ENCODE assay signal across 15 cellular contexts in genomic region chr6:134003542-134003951, GRCh38.
DNase-seq lines count a peak whose midpoint lies in the region; ATAC-seq and TF ChIP-seq lines count a peak whose summit lies in the region.
"Had no signal": no experiment of that assay in that cellular context is flagged by ENCODE, and none has a peak within 500 bp of the region (broad histone marks: within the 10 kb centered on the region; RNA-seq: fewer than 3 reads in every experiment).

No MANE protein-coding gene starts in this region.

- ATAC-seq in HG02763 (IDR thresholded peaks at IDR 0.05; ENCODE audit: unreplicated experiment), result no peak
- ATAC-seq: CD8-positive, alpha-beta T cell; heart right ventricle; left colon; naive thymus-derived CD4-positive, alpha-beta T cell had no signal

- peak; percentile 82 for DNase-seq in NCI-H1092 (lab: John Stamatoyannopoulos, UW)
- DNase-seq in NCI-H2227 treated with DMSO at 0.1 percent for 48 hours (lab: John Stamatoyannopoulos, UW), result peak; percentile 19
- DNase-seq in choroid plexus epithelial cell (ENCODE audit: low read depth), result peak; percentile 45
- DNase-seq in smooth muscle cell of the brain vasculature (ENCODE audit: low read depth, low spot score), result peak; percentile 23
- no peak for DNase-seq in NCI-H226
- no peak for DNase-seq in AG20443 (ENCODE audit: low spot score)
- DNase-seq: CD8-positive, alpha-beta T cell; GF-D8; heart right ventricle; left colon; naive thymus-derived CD4-positive, alpha-beta T cell; NCI-H1436; stimulated activated naive CD4-positive, alpha-beta T cell; uterus had no signal

- no peak for TF ChIP-seq CTCF in choroid plexus epithelial cell (conservative IDR thresholded peaks at IDR 0.05; ENCODE audit: low read depth, low read length)

- H3K4me3 ChIP-seq in choroid plexus epithelial cell (ENCODE audit: low read depth, low read length), result no peak overlapping the region
- H3K4me3 ChIP-seq: heart right ventricle, uterus had no signal

Comparison
In these comparisons a context has a peak if more than half of its experiments do, and no peak if none do; other contexts are left out.
1. DNase-seq: peak in NCI-H1092 (single experiment), NCI-H2227 treated with DMSO at 0.1 percent for 48 hours (single experiment), choroid plexus epithelial cell (single experiment) and smooth muscle cell of the brain vasculature (single experiment); none in NCI-H226 (single experiment) and AG20443 (single experiment).